Comparison of ENCODE assay signal across 23 cellular contexts in genomic region chr22:49617866-49618688, GRCh38.
DNase-seq lines count a peak whose midpoint lies in the region; ATAC-seq, FAIRE-seq and TF ChIP-seq lines count a peak whose summit lies in the region.
"Had no signal": no experiment of that assay in that cellular context is flagged by ENCODE, and none has a peak within 500 bp of the region (broad histone marks: within the 10 kb centered on the region; RNA-seq: fewer than 3 reads in every experiment).

No MANE protein-coding gene starts in this region.

- WGBS in right lobe of liver (ENCODE audit: insufficient coverage, low coverage, low lambda C conversion rate, missing lambda C conversion rate) = 38% methylated on average over 19 of the region's 23 CpGs
- WGBS in HepG2 (ENCODE audit: low lambda C conversion rate) = 11% methylated on average over 11 of the region's 23 CpGs

- H3K4me3 ChIP-seq in right lobe of liver = no peak overlapping the region
- H3K4me3 ChIP-seq in HepG2 (replicated peaks in 1 of 3; ENCODE audit: insufficient read depth in 1 of 3, low read depth in 2 of 3, low read length in 3 of 3) = no peak overlapping the region
- H3K4me3 ChIP-seq in RWPE2 (ENCODE audit: severe bottlenecking) = no peak overlapping the region
- no peak overlapping the region for H3K4me3 ChIP-seq in mucosa of descending colon
- H3K4me3 ChIP-seq: HAP-1, SJSA1 had no signal

- H3K27ac ChIP-seq in right lobe of liver (no peak overlapping the region), HepG2 (ENCODE audit: extremely low read length, insufficient read depth, low read length) (no peak overlapping the region), RWPE2 (ENCODE audit: poor library complexity, severe bottlenecking) (no peak overlapping the region)
- H3K27ac ChIP-seq: HL-60, SJSA1 had no signal

- peaks cover 7% of the 10 kb centered on the region for H3K36me3 Mint-ChIP-seq in activated naive CD8-positive, alpha-beta T cell treated with anti-CD3 and anti-CD28 coated beads, Interleukin-2, amount 50 U/mL, for 24 hours (ENCODE audit: low read depth)

- TF ChIP-seq RAD21 in HepG2 (CRISPR knock-in tag; IDR thresholded peaks at IDR 0.05) = no peak

- DNase-seq in right lobe of liver = peak; percentile 14 to 35 (median 33)
- DNase-seq in HepG2 (ENCODE audit: low spot score) = no peak
- DNase-seq in RWPE2 (ENCODE audit: low spot score) = peak; percentile 40
- peak in 2 of 3 donors; percentile 11 to 24 for DNase-seq in mucosa of descending colon
- DNase-seq in activated naive CD8-positive, alpha-beta T cell treated with anti-CD3 and anti-CD28 coated beads, Interleukin-2, amount 50 U/mL, for 24 hours = no peak
- DNase-seq: CD4-positive, CD25-positive, alpha-beta regulatory T cell; DMS153; GDM1; IMR-90; Karpas-422; NCI-H1417 treated with DMSO at 0.1 percent for 48 hours; NCI-H187 treated with DMSO at 0.1 percent for 48 hours; NCI-H226; NCI-H524; NCI-H82; PC-3; RPMI8226 had no signal

- H3K36me3 ChIP-seq in right lobe of liver (no peaks in the 10 kb centered on the region), HepG2 (replicated peaks in 1 of 2; ENCODE audit: control insufficient read depth in 1 of 2, insufficient read depth in 2 of 2, low read length in 2 of 2) (no peaks in the 10 kb centered on the region), RWPE2 (ENCODE audit: low read depth) (no peaks in the 10 kb centered on the region), mucosa of descending colon (ENCODE audit: low read depth) (no peaks in the 10 kb centered on the region)
- H3K36me3 ChIP-seq: HAP-1, SJSA1 had no signal

- POLR2A ChIA-PET in HepG2 (lab: Yijun Ruan, JAX) = no interaction called here

- H3K9me3 ChIP-seq in right lobe of liver (no peaks in the 10 kb centered on the region), HepG2 (ENCODE audit: low read length) (peaks cover 1% of the 10 kb centered on the region; the same call in 1 of the 2 replicates), RWPE2 (ENCODE audit: severe bottlenecking) (no peaks in the 10 kb centered on the region), mucosa of descending colon (peaks cover under 1% of the 10 kb centered on the region)
- H3K9me3 ChIP-seq: HAP-1 had no signal

- peaks cover 3% of the 10 kb centered on the region; the same call in 1 of the 2 replicates for H4K20me1 ChIP-seq in HepG2 (ENCODE audit: insufficient read depth, low read length)

- H3K4me1 ChIP-seq in right lobe of liver = no peaks in the 10 kb centered on the region
- no peaks in the 10 kb centered on the region for H3K4me1 ChIP-seq in HepG2 (ENCODE audit: insufficient read depth, low read length)
- no peaks in the 10 kb centered on the region for H3K4me1 ChIP-seq in RWPE2 (ENCODE audit: insufficient read depth, poor library complexity, severe bottlenecking)
- H3K4me1 ChIP-seq in mucosa of descending colon (ENCODE audit: low read depth) = no peaks in the 10 kb centered on the region
- H3K4me1 ChIP-seq: HAP-1, SJSA1 had no signal

- H2AFZ ChIP-seq in HepG2 (ENCODE audit: low read length) = no peak overlapping the region

- BruUV-seq in HepG2 (replicated peaks; lab: Mats Ljungman, UMichigan) = no TSS peak

- TF ChIP-seq CTCF in right lobe of liver (IDR thresholded peaks at IDR 0.05) (no peak), HepG2 (CRISPR knock-in tag; IDR thresholded peaks at IDR 0.05) (no peak), RWPE2 (IDR thresholded peaks at IDR 0.05; ENCODE audit: poor library complexity, severe bottlenecking) (no peak), mucosa of descending colon (IDR thresholded peaks at IDR 0.05) (no peak)

- H3K27me3 ChIP-seq in right lobe of liver (no peaks in the 10 kb centered on the region), HepG2 (ENCODE audit: control insufficient read depth in 1 of 2, insufficient read depth in 2 of 2, low read length in 2 of 2) (peaks cover 20 to 81% of the 10 kb centered on the region in 2 experiments), RWPE2 (ENCODE audit: insufficient read depth, poor library complexity, severe bottlenecking) (peaks cover 3% of the 10 kb centered on the region)
- H3K27me3 ChIP-seq: SJSA1 had no signal

- no peak for TF ChIP-seq POLR2A in right lobe of liver (IDR thresholded peaks at IDR 0.05)
- no peak for TF ChIP-seq POLR2A in HepG2 (IDR thresholded peaks at IDR 0.05; ENCODE audit: insufficient read depth in 1 of 2, low read depth in 2 of 2, low read length in 2 of 2)

- no peaks in the 10 kb centered on the region for H3K9me3 Mint-ChIP-seq in activated naive CD8-positive, alpha-beta T cell treated with anti-CD3 and anti-CD28 coated beads, Interleukin-2, amount 50 U/mL, for 24 hours

- H3K4me1 Mint-ChIP-seq in activated naive CD8-positive, alpha-beta T cell treated with anti-CD3 and anti-CD28 coated beads, Interleukin-2, amount 50 U/mL, for 24 hours = no peaks in the 10 kb centered on the region

- no peak overlapping the region for H3K4me3 Mint-ChIP-seq in activated naive CD8-positive, alpha-beta T cell treated with anti-CD3 and anti-CD28 coated beads, Interleukin-2, amount 50 U/mL, for 24 hours
- H3K4me3 Mint-ChIP-seq: CD4-positive, CD25-positive, alpha-beta regulatory T cell had no signal

- H3K27ac Mint-ChIP-seq in activated naive CD8-positive, alpha-beta T cell treated with anti-CD3 and anti-CD28 coated beads, Interleukin-2, amount 50 U/mL, for 24 hours = no peak overlapping the region

- ATAC-seq in right lobe of liver (no peak), HepG2 (no peak), RWPE2 (ENCODE audit: low read depth) (no peak), mucosa of descending colon (no peak), GM18861 (IDR thresholded peaks at IDR 0.05; ENCODE audit: unreplicated experiment) (no peak)
- no peak for ATAC-seq in activated CD4-positive, CD25-positive, alpha-beta regulatory T cell treated with anti-CD3 and anti-CD28 coated beads, Interleukin-2, amount 50 U/mL, for 24 hours
- no peak for ATAC-seq in activated naive CD8-positive, alpha-beta T cell treated with anti-CD3 and anti-CD28 coated beads, Interleukin-2, amount 50 U/mL, for 24 hours
- ATAC-seq: PC-3 had no signal

- no peak overlapping the region for H3K9ac ChIP-seq in HepG2 (ENCODE audit: insufficient read depth, low read depth, low read length)

- in situ Hi-C loops in HepG2 (cut with HindIII; ENCODE audit: extremely low pct_ligation_motif_present, low pct_unique_long_range_greater_than_20kb) = no loop called here

- H3K79me2 ChIP-seq in HepG2 (ENCODE audit: insufficient read depth, low read length) = no peaks in the 10 kb centered on the region

- no peaks in the 10 kb centered on the region for H3K27me3 Mint-ChIP-seq in activated naive CD8-positive, alpha-beta T cell treated with anti-CD3 and anti-CD28 coated beads, Interleukin-2, amount 50 U/mL, for 24 hours
- H3K27me3 Mint-ChIP-seq: CD4-positive, CD25-positive, alpha-beta regulatory T cell had no signal

- TF ChIP-seq EP300 in HepG2 (IDR thresholded peaks at IDR 0.05; ENCODE audit: low read depth in 2 of 2, low read length in 2 of 2) (no peak), HepG2 (CRISPR knock-in tag; IDR thresholded peaks at IDR 0.05; ENCODE audit: borderline replicate concordance) (no peak)

- no peak overlapping the region for H3K4me2 ChIP-seq in HepG2 (ENCODE audit: low read depth, low read length)

- CTCF ChIA-PET in HepG2 (lab: Yijun Ruan, JAX; ENCODE audit: low intra/inter-chr PET ratio, low total read pairs) = no interaction called here

- intact Hi-C loops in right lobe of liver (cut with DNase I) (no loop called here), HepG2 (cut with micrococcal nuclease; ENCODE audit: unreplicated experiment) (no loop called here), mucosa of descending colon (cut with DNase I, micrococcal nuclease) (no loop called here)

- no peak for FAIRE-seq in HepG2 (lab: Jason Lieb, UNC)
- FAIRE-seq: GM19239 had no signal

TF ChIP-seq in HepG2, 621 proteins besides CTCF, POLR2A, EP300 and RAD21:
- TF ChIP-seq ZNF747 (CRISPR knock-in tag; IDR thresholded peaks at IDR 0.05; ENCODE audit: borderline replicate concordance) = no peak

Comparison
In these comparisons a context has a peak if more than half of its experiments do, and no peak if none do; other contexts are left out.
1. DNase-seq: peak in right lobe of liver (3 of 3), RWPE2 (single experiment) and mucosa of descending colon (2 of 3); none in HepG2 (single experiment) and activated naive CD8-positive, alpha-beta T cell treated with anti-CD3 and anti-CD28 coated beads, Interleukin-2, amount 50 U/mL, for 24 hours (single experiment).